ENCODE assay signal across 8 cellular contexts in genomic region chr6:26157838-26158580, GRCh38.
DNase-seq lines count a peak whose midpoint lies in the region; ATAC-seq, FAIRE-seq and TF ChIP-seq lines count a peak whose summit lies in the region.

No MANE protein-coding gene starts in this region.

- no peak overlapping the region for H2BK20ac ChIP-seq in H1 (ENCODE audit: low read length)

- H4K5ac ChIP-seq in H1 (ENCODE audit: insufficient read length, low read depth, low read length): no peak overlapping the region

- TF ChIP-seq RAD21 in H1 (IDR thresholded peaks at IDR 0.05 in 1 of 2, conservative IDR thresholded peaks at IDR 0.05 in 1 of 2; ENCODE audit: low read depth in 2 of 2, low read length in 2 of 2): no peak

- H4K20me1 ChIP-seq in H1 (replicated peaks in 1 of 2; ENCODE audit: control insufficient read depth in 1 of 2, insufficient read depth in 2 of 2, low read length in 2 of 2): peaks cover 1 to 4% of the 10 kb centered on the region in 2 experiments

- H4K8ac ChIP-seq in H1 (ENCODE audit: extremely low read depth, insufficient read depth, low read length): no peak overlapping the region; the same call in 1 of the 2 replicates

- peak; percentile 62 for FAIRE-seq in H1 (lab: Jason Lieb, UNC)

- peaks cover 6% of the 10 kb centered on the region for H3K23me2 ChIP-seq in H1 (ENCODE audit: low read depth, low read length)

- peak; percentile 82 to 98 for TF ChIP-seq POLR2A in H1 (IDR thresholded peaks at IDR 0.05; ENCODE audit: control extremely low read depth in 1 of 2, low read depth in 2 of 2, low read length in 2 of 2)

- peak; percentile 75 for ATAC-seq in GM19468 (IDR thresholded peaks at IDR 0.05; ENCODE audit: extremely low read depth, unreplicated experiment)
- ATAC-seq in memory B cell (ENCODE audit: low read depth): peak; percentile 67

- H3K4me2 ChIP-seq in H1 (ENCODE audit: insufficient read depth in 1 of 2, low read depth in 2 of 2, low read length in 2 of 2): peak overlapping the region; percentile 70 to 85; a peak in 3 of 4 replicates

- CTCF ChIA-PET in CD8-positive, alpha-beta memory T cell (lab: Charles Lee): interaction anchor here (0.8 to 6.6 kb wide), 19 partner anchors 10 to 1680 kb away, joined by 3 to 174 read pairs (median 7); a partner anchor contains a TSS
- CTCF ChIA-PET in H1 (lab: Charles Lee; ENCODE audit: partially characterized antibody): interaction anchor here (1.1 to 1.3 kb wide), 4 partner anchors 11 to 94 kb away, joined by 3 to 6 read pairs (median 3); a partner anchor contains a TSS

- TF ChIP-seq CTCF in H1 (IDR thresholded peaks at IDR 0.05; ENCODE audit: control extremely low read depth in 1 of 3, insufficient read depth in 1 of 3, low read depth in 1 of 3, low read length in 3 of 3): no peak

- no peaks in the 10 kb centered on the region for H3K9me3 Mint-ChIP-seq in CD8-positive, alpha-beta memory T cell
- H3K9me3 Mint-ChIP-seq in memory B cell: no peaks in the 10 kb centered on the region

- H3K4me1 ChIP-seq in CD8-positive, alpha-beta memory T cell (ENCODE audit: insufficient read depth, low read length): peaks cover 27% of the 10 kb centered on the region
- peaks cover 0 to 3% (median 1%) of the 10 kb centered on the region in 4 experiments; a peak in 4 of 7 replicates for H3K4me1 ChIP-seq in H1 (replicated peaks in 1 of 4; ENCODE audit: control insufficient read depth in 3 of 4, insufficient read depth in 4 of 4, low read length in 3 of 4)

- no peak overlapping the region for H4K91ac ChIP-seq in H1 (replicated peaks; ENCODE audit: insufficient read length, low read length)

- H3K79me2 ChIP-seq in H1 (ENCODE audit: control insufficient read depth in 1 of 2, insufficient read depth in 2 of 2, low read length in 2 of 2): peaks cover 0 to 20% of the 10 kb centered on the region in 2 experiments; a peak in 2 of 4 replicates

- peak overlapping the region; percentile 84 for H3K4me3 ChIP-seq in CD8-positive, alpha-beta memory T cell (ENCODE audit: low read length)
- peak overlapping the region; percentile 90 to 100 (median 92) for H3K4me3 ChIP-seq in H1 (ENCODE audit: extremely low read depth in 1 of 4, insufficient read depth in 2 of 4, low read depth in 3 of 4, low read length in 4 of 4)

- H3K36me3 ChIP-seq in CD8-positive, alpha-beta memory T cell (ENCODE audit: insufficient read depth, low read length): no peaks in the 10 kb centered on the region
- no peaks in the 10 kb centered on the region for H3K36me3 ChIP-seq in H1 (ENCODE audit: control insufficient read depth in 2 of 4, insufficient read depth in 4 of 4, low read length in 3 of 4)

- no peak overlapping the region for H2AK5ac ChIP-seq in H1 (ENCODE audit: low read depth, low read length)

- no peak for TF ChIP-seq EP300 in H1 (IDR thresholded peaks at IDR 0.05; ENCODE audit: borderline replicate concordance in 1 of 2, low read depth in 2 of 2, low read length in 2 of 2)

- peak overlapping the region; percentile 44; the same call in 1 of the 2 replicates for H2BK12ac ChIP-seq in H1 (ENCODE audit: low read depth, low read length)

- peak overlapping the region; percentile 87 to 99 (median 96) for H3K27ac Mint-ChIP-seq in CD8-positive, alpha-beta memory T cell
- H3K27ac Mint-ChIP-seq in memory B cell: peak overlapping the region; percentile 99

- peak overlapping the region; percentile 71 for H2BK5ac ChIP-seq in H1 (ENCODE audit: low read depth, low read length)

- no peaks in the 10 kb centered on the region for H3K79me1 ChIP-seq in H1 (ENCODE audit: low read depth, low read length)

- H3K36me3 Mint-ChIP-seq in CD8-positive, alpha-beta memory T cell: peaks cover 0 to 33% (median 0%) of the 10 kb centered on the region in 3 donors
- H3K36me3 Mint-ChIP-seq in memory B cell: peaks cover 8% of the 10 kb centered on the region

- H3K23ac ChIP-seq in H1 (ENCODE audit: insufficient read length): no peak overlapping the region

- H2BK15ac ChIP-seq in H1 (ENCODE audit: low read length): no peak overlapping the region

- H3K9ac ChIP-seq in H1 (replicated peaks in 1 of 4; ENCODE audit: extremely low read depth in 1 of 4, low read depth in 3 of 4, low read length in 3 of 4): peak overlapping the region; percentile 93 to 96 (median 96)

- H2AFZ ChIP-seq in H1 (ENCODE audit: low read length): no peak overlapping the region

- no peak overlapping the region; the same call in 1 of the 2 replicates for H3K18ac ChIP-seq in H1 (ENCODE audit: extremely low read depth, low read length)

- POLR2A ChIA-PET in CD8-positive, alpha-beta memory T cell (lab: Charles Lee): interaction anchor here (0.7 to 9.6 kb wide), 43 partner anchors 8 to 1735 kb away, joined by 3 to 958 read pairs (median 17); partner anchors contain the start of genes HFE and HMGN4
- POLR2A ChIA-PET in H1 (lab: Charles Lee; ENCODE audit: partially characterized antibody): interaction anchor here (0.8 to 20.9 kb wide), 52 partner anchors 7 to 1736 kb away, joined by 3 to 2060 read pairs (median 17); partner anchors contain the start of gene HFE

- H2BK120ac ChIP-seq in H1 (replicated peaks; ENCODE audit: low read depth, low read length): no peak overlapping the region

- no peak overlapping the region for H3K4ac ChIP-seq in H1 (replicated peaks; ENCODE audit: insufficient read length, low read depth, low read length)

- H3K4me1 Mint-ChIP-seq in CD8-positive, alpha-beta memory T cell: peaks cover 29 to 56% (median 45%) of the 10 kb centered on the region in 3 donors
- H3K4me1 Mint-ChIP-seq in memory B cell: peaks cover 28% of the 10 kb centered on the region

- 1% methylated on average over 37 of the region's 37 CpGs; no CpG with 5 or more reads in 1 of the 2 experiments for WGBS in H1 (ENCODE audit: extremely low coverage in 1 of 2, insufficient coverage in 1 of 2, insufficient read length in 1 of 2, insufficient replicate concordance in 2 of 2, low coverage in 1 of 2, low lambda C conversion rate in 2 of 2, missing lambda C conversion rate in 1 of 2), 2 experiments

- H3K14ac ChIP-seq in H1 (ENCODE audit: insufficient read length): no peak overlapping the region

- no peaks in the 10 kb centered on the region for H3K9me3 ChIP-seq in CD8-positive, alpha-beta memory T cell (ENCODE audit: low read length)
- no peaks in the 10 kb centered on the region for H3K9me3 ChIP-seq in H1 (ENCODE audit: insufficient read depth in 2 of 2, low read depth in 1 of 2, low read length in 1 of 2)

- peak; percentile 61 to 94 (median 92) for DNase-seq in CD8-positive, alpha-beta memory T cell
- peak; percentile 93 for DNase-seq in HS-27A (ENCODE audit: low read depth)
- peak; percentile 83 for DNase-seq in NK-92 treated with Interleukin-12 subunit alpha and Interleukin-12 subunit beta, amount 100 ng/mL, for 24 hours (lab: John Stamatoyannopoulos, UW)
- peak; percentile 61 to 68 (median 66) for DNase-seq in activated CD8-positive, alpha-beta memory T cell treated with anti-CD3 and anti-CD28 coated beads for 48 hours (ENCODE audit: low read depth in 2 of 3, low spot score in 2 of 3)
- peak; percentile 82 for DNase-seq in H1 (ENCODE audit: low read depth in 1 of 2, low spot score in 2 of 2)
- peak; percentile 75 to 95 for DNase-seq in memory B cell (ENCODE audit: low spot score in 2 of 2)
- peak; percentile 75 for DNase-seq in stimulated activated CD8-positive, alpha-beta memory T cell treated with anti-CD3 and anti-CD28 coated beads, Interleukin-12 subunit alpha, Interleukin-12 subunit beta, amount 100 ng/mL, for 1 hour (ENCODE audit: low read depth)

- peak overlapping the region; percentile 87 to 98 (median 94) for H3K4me3 Mint-ChIP-seq in CD8-positive, alpha-beta memory T cell
- H3K4me3 Mint-ChIP-seq in memory B cell: peak overlapping the region; percentile 96

- no peaks in the 10 kb centered on the region for H3K27me3 ChIP-seq in CD8-positive, alpha-beta memory T cell (ENCODE audit: insufficient read depth, low read length, poor library complexity, severe bottlenecking)
- H3K27me3 ChIP-seq in H1 (replicated peaks in 1 of 4; ENCODE audit: control insufficient read depth in 3 of 4, extremely low read depth in 1 of 4, insufficient read depth in 3 of 4, low read length in 3 of 4): no peaks in the 10 kb centered on the region

- H3K27ac ChIP-seq in CD8-positive, alpha-beta memory T cell (ENCODE audit: low read depth, low read length): peak overlapping the region; percentile 97
- peak overlapping the region; percentile 97 for H3K27ac ChIP-seq in H1 (ENCODE audit: low read depth, low read length)

- H3K56ac ChIP-seq in H1 (replicated peaks; ENCODE audit: insufficient read length, low read depth, low read length): peak overlapping the region; percentile 20

- H3K27me3 Mint-ChIP-seq in CD8-positive, alpha-beta memory T cell: peaks cover 0 to 1% of the 10 kb centered on the region in 2 donors
- no peaks in the 10 kb centered on the region for H3K27me3 Mint-ChIP-seq in memory B cell

TF ChIP-seq in H1, 55 proteins besides CTCF, POLR2A, EP300 and RAD21 (continues in another document):
- TF ChIP-seq SIRT6 (IDR thresholded peaks at IDR 0.05; ENCODE audit: low read length) (peak; percentile 88), SUZ12 (IDR thresholded peaks at IDR 0.05; ENCODE audit: low read length) (no peak), POLR2AphosphoS5 (IDR thresholded peaks at IDR 0.05; ENCODE audit: low read depth, low read length) (peak; percentile 99), YY1 (IDR thresholded peaks at IDR 0.05; ENCODE audit: low read depth, low read length) (no peak), TAF1 (IDR thresholded peaks at IDR 0.05; ENCODE audit: low read depth, low read length) (peak; percentile 97), KDM5A (IDR thresholded peaks at IDR 0.05; ENCODE audit: low read length) (no peak), RNF2 (IDR thresholded peaks at IDR 0.05; ENCODE audit: borderline replicate concordance, low read depth, low read length, missing control alignments, poor library complexity, severe bottlenecking) (no peak), NANOG (IDR thresholded peaks at IDR 0.05; ENCODE audit: insufficient read depth, low read depth, low read length, poor library complexity, severe bottlenecking) (no peak), CTBP2 (IDR thresholded peaks at IDR 0.05; ENCODE audit: borderline replicate concordance, insufficient read depth, insufficient read length, low read length) (no peak)

Comparison
In these comparisons a context has a peak if more than half of its experiments do, and no peak if none do; other contexts are left out.
1. Peak in every context shown above with its lines: DNase-seq, ATAC-seq, H3K4me3 ChIP-seq and H3K27ac ChIP-seq.